Comparison of ENCODE assay signal across 2 cellular contexts in the genomic region with DNA sequence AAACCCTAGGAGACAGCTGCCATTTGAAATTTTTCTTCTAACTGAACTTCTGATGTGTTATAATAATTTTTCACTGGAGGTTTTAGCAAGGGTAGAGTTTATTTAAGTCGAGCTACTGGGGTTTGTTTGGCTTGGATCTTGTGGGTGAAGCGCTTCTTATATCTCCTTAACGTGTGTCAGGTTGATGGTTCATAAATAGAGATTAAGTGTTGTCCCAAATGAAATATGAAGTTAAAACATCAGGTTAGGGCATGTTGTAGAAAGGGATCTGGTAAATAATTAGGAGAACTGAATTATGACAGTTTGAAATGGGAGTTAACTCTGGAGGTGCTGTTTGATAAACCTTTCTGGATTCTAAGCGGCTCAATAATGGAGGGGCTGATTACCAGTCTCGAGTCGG.
TF ChIP-seq lines count a peak whose summit lies in the region.

No MANE protein-coding gene starts in this region.

TF ChIP-seq in SK-N-SH, 30 proteins besides CTCF, POLR2A, EP300 and RAD21 (continued from another document):
- TF ChIP-seq, protein P1, sequence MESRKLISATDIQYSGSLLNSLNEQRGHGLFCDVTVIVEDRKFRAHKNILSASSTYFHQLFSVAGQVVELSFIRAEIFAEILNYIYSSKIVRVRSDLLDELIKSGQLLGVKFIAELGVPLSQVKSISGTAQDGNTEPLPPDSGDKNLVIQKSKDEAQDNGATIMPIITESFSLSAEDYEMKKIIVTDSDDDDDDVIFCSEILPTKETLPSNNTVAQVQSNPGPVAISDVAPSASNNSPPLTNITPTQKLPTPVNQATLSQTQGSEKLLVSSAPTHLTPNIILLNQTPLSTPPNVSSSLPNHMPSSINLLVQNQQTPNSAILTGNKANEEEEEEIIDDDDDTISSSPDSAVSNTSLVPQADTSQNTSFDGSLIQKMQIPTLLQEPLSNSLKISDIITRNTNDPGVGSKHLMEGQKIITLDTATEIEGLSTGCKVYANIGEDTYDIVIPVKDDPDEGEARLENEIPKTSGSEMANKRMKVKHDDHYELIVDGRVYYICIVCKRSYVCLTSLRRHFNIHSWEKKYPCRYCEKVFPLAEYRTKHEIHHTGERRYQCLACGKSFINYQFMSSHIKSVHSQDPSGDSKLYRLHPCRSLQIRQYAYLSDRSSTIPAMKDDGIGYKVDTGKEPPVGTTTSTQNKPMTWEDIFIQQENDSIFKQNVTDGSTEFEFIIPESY (IDR thresholded peaks at IDR 0.05; ENCODE audit: borderline replicate concordance, low read depth), result no peak
- TF ChIP-seq FOXJ3 (CRISPR knock-in tag; IDR thresholded peaks at IDR 0.05) (no peak), YY1 (IDR thresholded peaks at IDR 0.05; ENCODE audit: low read depth) (no peak), FOXM1 (IDR thresholded peaks at IDR 0.05; ENCODE audit: low read depth) (no peak), MXI1 (IDR thresholded peaks at IDR 0.05; ENCODE audit: low read depth, low read length) (no peak), MEF2A (IDR thresholded peaks at IDR 0.05; ENCODE audit: borderline replicate concordance, low read depth) (no peak), NRF1 (IDR thresholded peaks at IDR 0.05; ENCODE audit: low read depth, low read length) (no peak), TAF1 (IDR thresholded peaks at IDR 0.05; ENCODE audit: borderline replicate concordance, low read depth, low read length) (no peak), NFIC (IDR thresholded peaks at IDR 0.05; ENCODE audit: borderline replicate concordance) (no peak), ELF1 (IDR thresholded peaks at IDR 0.05) (no peak)
- TF ChIP-seq, protein P2, sequence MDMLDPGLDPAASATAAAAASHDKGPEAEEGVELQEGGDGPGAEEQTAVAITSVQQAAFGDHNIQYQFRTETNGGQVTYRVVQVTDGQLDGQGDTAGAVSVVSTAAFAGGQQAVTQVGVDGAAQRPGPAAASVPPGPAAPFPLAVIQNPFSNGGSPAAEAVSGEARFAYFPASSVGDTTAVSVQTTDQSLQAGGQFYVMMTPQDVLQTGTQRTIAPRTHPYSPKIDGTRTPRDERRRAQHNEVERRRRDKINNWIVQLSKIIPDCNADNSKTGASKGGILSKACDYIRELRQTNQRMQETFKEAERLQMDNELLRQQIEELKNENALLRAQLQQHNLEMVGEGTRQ (IDR thresholded peaks at IDR 0.05; ENCODE audit: borderline replicate concordance, low read depth, low read length), result no peak
TF ChIP-seq in SK-N-SH: peak in this region for 0.

TF ChIP-seq in SK-N-SH treated with all-trans-retinoic acid at 6 μM for 48 hours, 23 proteins besides CTCF, POLR2A, EP300 and RAD21 (continued from another document):
- TF ChIP-seq, protein P3, sequence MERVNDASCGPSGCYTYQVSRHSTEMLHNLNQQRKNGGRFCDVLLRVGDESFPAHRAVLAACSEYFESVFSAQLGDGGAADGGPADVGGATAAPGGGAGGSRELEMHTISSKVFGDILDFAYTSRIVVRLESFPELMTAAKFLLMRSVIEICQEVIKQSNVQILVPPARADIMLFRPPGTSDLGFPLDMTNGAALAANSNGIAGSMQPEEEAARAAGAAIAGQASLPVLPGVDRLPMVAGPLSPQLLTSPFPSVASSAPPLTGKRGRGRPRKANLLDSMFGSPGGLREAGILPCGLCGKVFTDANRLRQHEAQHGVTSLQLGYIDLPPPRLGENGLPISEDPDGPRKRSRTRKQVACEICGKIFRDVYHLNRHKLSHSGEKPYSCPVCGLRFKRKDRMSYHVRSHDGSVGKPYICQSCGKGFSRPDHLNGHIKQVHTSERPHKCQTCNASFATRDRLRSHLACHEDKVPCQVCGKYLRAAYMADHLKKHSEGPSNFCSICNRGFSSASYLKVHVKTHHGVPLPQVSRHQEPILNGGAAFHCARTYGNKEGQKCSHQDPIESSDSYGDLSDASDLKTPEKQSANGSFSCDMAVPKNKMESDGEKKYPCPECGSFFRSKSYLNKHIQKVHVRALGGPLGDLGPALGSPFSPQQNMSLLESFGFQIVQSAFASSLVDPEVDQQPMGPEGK (CRISPR knock-in tag; IDR thresholded peaks at IDR 0.05; ENCODE audit: borderline replicate concordance), result no peak
- TF ChIP-seq BACH2 (CRISPR knock-in tag; IDR thresholded peaks at IDR 0.05; ENCODE audit: borderline replicate concordance), result no peak
- TF ChIP-seq, protein P4, sequence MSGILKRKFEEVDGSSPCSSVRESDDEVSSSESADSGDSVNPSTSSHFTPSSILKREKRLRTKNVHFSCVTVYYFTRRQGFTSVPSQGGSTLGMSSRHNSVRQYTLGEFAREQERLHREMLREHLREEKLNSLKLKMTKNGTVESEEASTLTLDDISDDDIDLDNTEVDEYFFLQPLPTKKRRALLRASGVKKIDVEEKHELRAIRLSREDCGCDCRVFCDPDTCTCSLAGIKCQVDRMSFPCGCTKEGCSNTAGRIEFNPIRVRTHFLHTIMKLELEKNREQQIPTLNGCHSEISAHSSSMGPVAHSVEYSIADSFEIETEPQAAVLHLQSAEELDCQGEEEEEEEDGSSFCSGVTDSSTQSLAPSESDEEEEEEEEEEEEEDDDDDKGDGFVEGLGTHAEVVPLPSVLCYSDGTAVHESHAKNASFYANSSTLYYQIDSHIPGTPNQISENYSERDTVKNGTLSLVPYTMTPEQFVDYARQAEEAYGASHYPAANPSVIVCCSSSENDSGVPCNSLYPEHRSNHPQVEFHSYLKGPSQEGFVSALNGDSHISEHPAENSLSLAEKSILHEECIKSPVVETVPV (CRISPR knock-in tag; IDR thresholded peaks at IDR 0.05), result no peak
TF ChIP-seq in SK-N-SH treated with all-trans-retinoic acid at 6 μM for 48 hours: peak in this region for 0.
